ENCODE assay signal across 8 cellular contexts in the genomic region with DNA sequence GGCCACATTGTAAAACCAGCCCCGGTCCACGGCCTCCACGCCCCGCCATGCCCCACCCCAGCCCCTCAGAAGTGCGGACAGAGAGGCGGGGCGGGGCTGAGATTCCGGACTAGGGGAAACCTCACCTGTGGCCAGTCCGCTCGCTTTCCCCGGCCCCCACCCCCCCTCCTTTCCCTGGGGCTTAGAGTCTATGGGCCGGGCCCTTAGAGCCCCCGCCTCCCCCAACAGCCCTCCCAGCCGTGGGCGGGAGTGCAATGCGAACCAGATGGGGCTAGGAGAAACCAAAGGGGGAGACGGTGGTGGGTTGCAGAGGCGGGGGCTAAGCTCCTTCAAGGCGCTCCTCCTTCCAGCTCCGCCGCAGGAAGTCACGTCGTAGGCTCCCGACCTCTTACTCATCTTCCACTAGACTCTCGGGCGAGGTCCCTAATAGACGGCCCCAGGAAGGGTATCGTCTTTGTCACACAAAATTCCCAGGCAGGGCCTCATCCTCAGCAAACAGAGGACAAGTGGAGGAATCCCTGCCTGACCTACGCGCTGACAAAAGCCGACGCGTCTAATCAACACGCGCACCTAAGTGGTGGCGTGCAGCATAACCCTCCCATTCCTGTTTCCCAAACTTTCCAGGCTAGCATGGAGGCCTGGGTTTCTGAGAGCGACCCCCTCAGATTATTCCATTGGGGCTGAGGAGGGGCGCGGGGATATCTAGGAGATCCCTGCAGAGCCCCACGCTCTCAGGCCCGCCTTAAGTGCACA. TPM values are rescaled to one million over a fixed set of nuclear protein-coding genes. Genes with fewer than 3 reads are reported as not detected.
DNase-seq lines count a peak whose midpoint lies in the region; ATAC-seq, FAIRE-seq and TF ChIP-seq lines count a peak whose summit lies in the region.

No MANE protein-coding gene starts in this region.

- no peak for FAIRE-seq in H1 (lab: Jason Lieb, UNC)

- no peaks in the 10 kb centered on the region for H3K27me3 ChIP-seq in H1 (replicated peaks in 1 of 4; ENCODE audit: control insufficient read depth in 3 of 4, extremely low read depth in 1 of 4, insufficient read depth in 3 of 4, low read length in 3 of 4)
- H3K27me3 ChIP-seq in mononuclear cell (ENCODE audit: insufficient read depth, low read length), result no peaks in the 10 kb centered on the region

- no peak for TF ChIP-seq RAD21 in H1 (IDR thresholded peaks at IDR 0.05 in 1 of 2, conservative IDR thresholded peaks at IDR 0.05 in 1 of 2; ENCODE audit: low read depth in 2 of 2, low read length in 2 of 2)

- POLR2A ChIA-PET in H1 (lab: Charles Lee; ENCODE audit: partially characterized antibody), result interaction anchor here (0.5 to 16.5 kb wide), 10 partner anchors 9 to 372 kb away, joined by 3 to 352 read pairs (median 7); partner anchors contain the start of genes GLI1, NEMP1, STAT6 and TAC3

- H2BK12ac ChIP-seq in H1 (ENCODE audit: low read depth, low read length), result peak overlapping the region; percentile 94

- H2BK20ac ChIP-seq in H1 (ENCODE audit: low read length), result peak overlapping the region; percentile 90; the same call in 1 of the 2 replicates

- peak in 1 of 2 experiments; percentile 54; a peak in 1 of 3 replicates for TF ChIP-seq POLR2A in H1 (IDR thresholded peaks at IDR 0.05; ENCODE audit: control extremely low read depth in 1 of 2, low read depth in 2 of 2, low read length in 2 of 2)

- H3K4me1 ChIP-seq in H1 (replicated peaks in 1 of 4; ENCODE audit: control insufficient read depth in 3 of 4, insufficient read depth in 4 of 4, low read length in 3 of 4) (peaks cover 0 to 20% (median 11%) of the 10 kb centered on the region in 4 experiments; a peak in 6 of 7 replicates), mononuclear cell (ENCODE audit: insufficient read depth, low read length) (peaks cover 44% of the 10 kb centered on the region)

- TF ChIP-seq CTCF in H1 (IDR thresholded peaks at IDR 0.05; ENCODE audit: control extremely low read depth in 1 of 3, insufficient read depth in 1 of 3, low read depth in 1 of 3, low read length in 3 of 3), result no peak

- peaks cover 2 to 11% of the 10 kb centered on the region in 2 experiments for H4K20me1 ChIP-seq in H1 (replicated peaks in 1 of 2; ENCODE audit: control insufficient read depth in 1 of 2, insufficient read depth in 2 of 2, low read length in 2 of 2)

- peak overlapping the region; percentile 94 for H3K56ac ChIP-seq in H1 (replicated peaks; ENCODE audit: insufficient read length, low read depth, low read length)

- H3K18ac ChIP-seq in H1 (ENCODE audit: extremely low read depth, low read length), result peak overlapping the region; percentile 97

- peak overlapping the region; percentile 93 for H4K8ac ChIP-seq in H1 (ENCODE audit: extremely low read depth, insufficient read depth, low read length)

- peak overlapping the region; percentile 98 for H3K4ac ChIP-seq in H1 (replicated peaks; ENCODE audit: insufficient read length, low read depth, low read length)

- peak overlapping the region; percentile 95 for H4K5ac ChIP-seq in H1 (ENCODE audit: insufficient read length, low read depth, low read length)

- H3K9me3 ChIP-seq in H1 (ENCODE audit: insufficient read depth in 2 of 2, low read depth in 1 of 2, low read length in 1 of 2) (no peaks in the 10 kb centered on the region), mononuclear cell (ENCODE audit: low read depth, low read length) (no peaks in the 10 kb centered on the region)

- H3K4me3 ChIP-seq in H1 (ENCODE audit: extremely low read depth in 1 of 4, insufficient read depth in 2 of 4, low read depth in 3 of 4, low read length in 4 of 4) (peak overlapping the region; percentile 45 to 79 (median 62)), mononuclear cell (ENCODE audit: low read length) (peak overlapping the region; percentile 91)

- peaks cover 8 to 16% (median 11%) of the 10 kb centered on the region in 4 experiments; a peak in 6 of 8 replicates for H3K36me3 ChIP-seq in H1 (ENCODE audit: control insufficient read depth in 2 of 4, insufficient read depth in 4 of 4, low read length in 3 of 4)

- H2BK15ac ChIP-seq in H1 (ENCODE audit: low read length), result 0 out of 2 replicates have a peak overlapping the region, but pooled peaks have one; percentile 66

- H2BK5ac ChIP-seq in H1 (ENCODE audit: low read depth, low read length), result peak overlapping the region; percentile 96

- peak overlapping the region; percentile 84 for H3K27ac ChIP-seq in H1 (ENCODE audit: low read depth, low read length)

- H3K79me2 ChIP-seq in H1 (ENCODE audit: control insufficient read depth in 1 of 2, insufficient read depth in 2 of 2, low read length in 2 of 2), result peaks cover 0 to 18% of the 10 kb centered on the region in 2 experiments; a peak in 1 of 4 replicates

- peak overlapping the region; percentile 98 for H4K91ac ChIP-seq in H1 (replicated peaks; ENCODE audit: insufficient read length, low read length)

- peak overlapping the region; percentile 30; the same call in 1 of the 2 replicates for H2AK5ac ChIP-seq in H1 (ENCODE audit: low read depth, low read length)

- no peak overlapping the region for H3K14ac ChIP-seq in H1 (ENCODE audit: insufficient read length)

- CTCF ChIA-PET in H1 (lab: Charles Lee; ENCODE audit: partially characterized antibody), result interaction anchor here (1.2 to 14.0 kb wide), 6 partner anchors 16 to 139 kb away, joined by 3 to 325 read pairs (median 4); partner anchors contain the start of genes STAT6 and TAC3

- peaks cover 25% of the 10 kb centered on the region for H3K23me2 ChIP-seq in H1 (ENCODE audit: low read depth, low read length)

- peak overlapping the region in 3 of 4 experiments; percentile 74 to 75 (median 75); a peak in 6 of 7 replicates for H3K9ac ChIP-seq in H1 (replicated peaks in 1 of 4; ENCODE audit: extremely low read depth in 1 of 4, low read depth in 3 of 4, low read length in 3 of 4)

- DNase-seq in AG08396 (ENCODE audit: low spot score), result peak; percentile 82
- DNase-seq in NCI-H774 (lab: John Stamatoyannopoulos, UW), result peak; percentile 58
- peak; percentile 83 to 88 for DNase-seq in activated CD8-positive, alpha-beta memory T cell treated with anti-CD3 and anti-CD28 coated beads for 4 hours (ENCODE audit: low read depth in 2 of 2)
- peak in 1 of 2 experiments; percentile 85 for DNase-seq in H1 (ENCODE audit: low read depth in 1 of 2, low spot score in 2 of 2)
- peak; percentile 84 for DNase-seq in stimulated activated CD8-positive, alpha-beta memory T cell treated with anti-CD3 and anti-CD28 coated beads, Interleukin-4, amount 100 ng/mL, for 24 hours (ENCODE audit: low read depth)

- ATAC-seq in GM18867 (IDR thresholded peaks at IDR 0.05; ENCODE audit: unreplicated experiment), result peak; percentile 31
- ATAC-seq in HG03097 (IDR thresholded peaks at IDR 0.05; ENCODE audit: low FRiP score, unreplicated experiment), result peak; percentile 22

- peak overlapping the region; percentile 94 for H2BK120ac ChIP-seq in H1 (replicated peaks; ENCODE audit: low read depth, low read length)

- 2% methylated on average over 37 of the region's 41 CpGs; no CpG with 5 or more reads in 1 of the 2 experiments for WGBS in H1 (ENCODE audit: extremely low coverage in 1 of 2, insufficient coverage in 1 of 2, insufficient read length in 1 of 2, insufficient replicate concordance in 2 of 2, low coverage in 1 of 2, low lambda C conversion rate in 2 of 2, missing lambda C conversion rate in 1 of 2), 2 experiments

- H3K4me2 ChIP-seq in H1 (ENCODE audit: insufficient read depth in 1 of 2, low read depth in 2 of 2, low read length in 2 of 2), result peak overlapping the region; percentile 81 to 89

- peaks cover 4% of the 10 kb centered on the region; the same call in 1 of the 2 replicates for H3K79me1 ChIP-seq in H1 (ENCODE audit: low read depth, low read length)

- no peak overlapping the region for H3K23ac ChIP-seq in H1 (ENCODE audit: insufficient read length)

- H2AFZ ChIP-seq in H1 (ENCODE audit: low read length), result no peak overlapping the region

- no peak for TF ChIP-seq EP300 in H1 (IDR thresholded peaks at IDR 0.05; ENCODE audit: borderline replicate concordance in 1 of 2, low read depth in 2 of 2, low read length in 2 of 2)

RNA-seq across cellular contexts. Expression of gene NAB2, which starts 1.0 kb away (rescaled TPM):
- 20.6 and 20.9 TPM in 2 replicates for total RNA-seq in H1 (2021; fragmentation: NEBNext Ultra II Directional; extraction: Animal tissue kit (Norgen Biotek cat#: 25700))
- 23.5 and 30.8 TPM in 2 replicates for polyA plus RNA-seq in H1 (2011; rRNA removed)
- 23.9 TPM for polyA plus RNA-seq in H1 (2011; cell fraction: cytosol; rRNA removed)
- polyA plus RNA-seq in H1 (2011; cell fraction: nucleus; rRNA removed), result 31.8 TPM
- polyA plus RNA-seq in H1 (2012, experiment 1 of 2), result 18.8 to 24.4 TPM (median 22.7 TPM) in 4 replicates
- polyA plus RNA-seq in H1 (2012, experiment 2 of 2), result 22.8 TPM
- polyA plus RNA-seq in H1 (2013, experiment 1 of 2), result 12.4 TPM
- polyA plus RNA-seq in H1 (2013, experiment 2 of 2), result 11.5 TPM
- polyA minus RNA-seq in H1 (2011; rRNA and poly(A)+ RNA removed), result 12.2 and 22.2 TPM in 2 replicates
- 17.3 TPM for polyA minus RNA-seq in H1 (2011; cell fraction: cytosol; rRNA and poly(A)+ RNA removed)
- polyA minus RNA-seq in H1 (2011; cell fraction: nucleus; rRNA and poly(A)+ RNA removed), result 13.8 TPM
- 16.3 TPM for total RNA-seq in mononuclear cell

RNA-seq across cellular contexts. Expression of gene NEMP1, which starts 9.3 kb away (rescaled TPM):
- total RNA-seq in H1 (2021; fragmentation: NEBNext Ultra II Directional; extraction: Animal tissue kit (Norgen Biotek cat#: 25700)), result 41.6 and 43.2 TPM in 2 replicates
- polyA plus RNA-seq in H1 (2011; rRNA removed), result 21.3 and 30.1 TPM in 2 replicates
- 30.3 TPM for polyA plus RNA-seq in H1 (2011; cell fraction: cytosol; rRNA removed)
- polyA plus RNA-seq in H1 (2011; cell fraction: nucleus; rRNA removed), result 32.0 TPM
- 16.4 to 26.7 TPM (median 21.6 TPM) in 4 replicates for polyA plus RNA-seq in H1 (2012, experiment 1 of 2)
- 2.0 TPM for polyA plus RNA-seq in H1 (2012, experiment 2 of 2)
- 35.2 TPM for polyA plus RNA-seq in H1 (2013, experiment 1 of 2)
- polyA plus RNA-seq in H1 (2013, experiment 2 of 2), result 38.0 TPM
- 36.9 and 49.7 TPM in 2 replicates for polyA minus RNA-seq in H1 (2011; rRNA and poly(A)+ RNA removed)
- 15.9 TPM for polyA minus RNA-seq in H1 (2011; cell fraction: cytosol; rRNA and poly(A)+ RNA removed)
- 23.5 TPM for polyA minus RNA-seq in H1 (2011; cell fraction: nucleus; rRNA and poly(A)+ RNA removed)
- total RNA-seq in mononuclear cell, result 6.6 TPM

RNA-seq across cellular contexts. Expression of gene STAT6, which starts 23.3 kb away (rescaled TPM):
- total RNA-seq in H1 (2021; fragmentation: NEBNext Ultra II Directional; extraction: Animal tissue kit (Norgen Biotek cat#: 25700)), result 26.8 and 32.9 TPM in 2 replicates
- 38.7 and 52.2 TPM in 2 replicates for polyA plus RNA-seq in H1 (2011; rRNA removed)
- polyA plus RNA-seq in H1 (2011; cell fraction: cytosol; rRNA removed), result 42.9 TPM
- 104 TPM for polyA plus RNA-seq in H1 (2011; cell fraction: nucleus; rRNA removed)
- 32.8 to 37.0 TPM (median 34.7 TPM) in 4 replicates for polyA plus RNA-seq in H1 (2012, experiment 1 of 2)
- 21.8 TPM for polyA plus RNA-seq in H1 (2012, experiment 2 of 2)
- 26.6 TPM for polyA plus RNA-seq in H1 (2013, experiment 1 of 2)
- polyA plus RNA-seq in H1 (2013, experiment 2 of 2), result 28.7 TPM
- 32.3 and 34.6 TPM in 2 replicates for polyA minus RNA-seq in H1 (2011; rRNA and poly(A)+ RNA removed)
- polyA minus RNA-seq in H1 (2011; cell fraction: cytosol; rRNA and poly(A)+ RNA removed), result 11.3 TPM
- polyA minus RNA-seq in H1 (2011; cell fraction: nucleus; rRNA and poly(A)+ RNA removed), result 30.5 TPM
- total RNA-seq in mononuclear cell, result 68.1 TPM

RNA-seq across cellular contexts. Expression of gene MYO1A, which starts 37.9 kb away (rescaled TPM):
- 0.52 and 0.54 TPM in 2 replicates for total RNA-seq in H1 (2021; fragmentation: NEBNext Ultra II Directional; extraction: Animal tissue kit (Norgen Biotek cat#: 25700))
- 0.60 and 0.77 TPM in 2 replicates for polyA plus RNA-seq in H1 (2011; rRNA removed)
- polyA plus RNA-seq in H1 (2011; cell fraction: cytosol; rRNA removed), result 0.21 TPM
- 2.2 TPM for polyA plus RNA-seq in H1 (2011; cell fraction: nucleus; rRNA removed)
- 0.11 to 0.41 TPM (median 0.24 TPM) in 4 replicates for polyA plus RNA-seq in H1 (2012, experiment 1 of 2)
- 0.04 TPM for polyA plus RNA-seq in H1 (2012, experiment 2 of 2)
- 0.14 TPM for polyA plus RNA-seq in H1 (2013, experiment 1 of 2)
- polyA plus RNA-seq in H1 (2013, experiment 2 of 2), result 0.33 TPM
- 1.3 TPM in 1 of 2 replicates, not detected in the other for polyA minus RNA-seq in H1 (2011; rRNA and poly(A)+ RNA removed)
- not detected for polyA minus RNA-seq in H1 (2011; cell fraction: cytosol; rRNA and poly(A)+ RNA removed)
- polyA minus RNA-seq in H1 (2011; cell fraction: nucleus; rRNA and poly(A)+ RNA removed), result 2.4 TPM
- total RNA-seq in mononuclear cell, result 0.31 TPM

RNA-seq across cellular contexts. Expression of gene LRP1, which starts 40.4 kb away (rescaled TPM):
- total RNA-seq in H1 (2021; fragmentation: NEBNext Ultra II Directional; extraction: Animal tissue kit (Norgen Biotek cat#: 25700)), result 92.5 and 99.1 TPM in 2 replicates
- polyA plus RNA-seq in H1 (2011; rRNA removed), result 35.3 and 59.0 TPM in 2 replicates
- polyA plus RNA-seq in H1 (2011; cell fraction: cytosol; rRNA removed), result 32.8 TPM
- polyA plus RNA-seq in H1 (2011; cell fraction: nucleus; rRNA removed), result 168 TPM
- polyA plus RNA-seq in H1 (2012, experiment 1 of 2), result 61.6 to 121 TPM (median 97.9 TPM) in 4 replicates
- 64.6 TPM for polyA plus RNA-seq in H1 (2012, experiment 2 of 2)
- 72.6 TPM for polyA plus RNA-seq in H1 (2013, experiment 1 of 2)
- polyA plus RNA-seq in H1 (2013, experiment 2 of 2), result 45.3 TPM
- 137 and 189 TPM in 2 replicates for polyA minus RNA-seq in H1 (2011; rRNA and poly(A)+ RNA removed)
- 104 TPM for polyA minus RNA-seq in H1 (2011; cell fraction: cytosol; rRNA and poly(A)+ RNA removed)
- polyA minus RNA-seq in H1 (2011; cell fraction: nucleus; rRNA and poly(A)+ RNA removed), result 104 TPM
- 56.0 TPM for total RNA-seq in mononuclear cell
